8 cellular contexts compared by ENCODE assay signal in genomic region chr7:27188666-27189559, GRCh38. TPM values are rescaled to one million over a fixed set of nuclear protein-coding genes. Genes with fewer than 3 reads are reported as not detected.
DNase-seq lines count a peak whose midpoint lies in the region; ATAC-seq and TF ChIP-seq lines count a peak whose summit lies in the region.

No MANE protein-coding gene starts in this region.

- TF ChIP-seq CTCF in brain (conservative IDR thresholded peaks at IDR 0.05) (no peak), vagina (IDR thresholded peaks at IDR 0.05) (no peak)

- no peaks in the 10 kb centered on the region for H3K36me3 ChIP-seq in mesodermal cell (ENCODE audit: control insufficient read depth, insufficient read depth, low read length)
- no peaks in the 10 kb centered on the region for H3K36me3 ChIP-seq in vagina

- peaks cover 100% of the 10 kb centered on the region for H3K27me3 Mint-ChIP-seq in brain

- H3K4me3 Mint-ChIP-seq in brain = peak overlapping the region in 3 of 5 experiments; percentile 64 to 91 (median 75)

- peaks cover 19% of the 10 kb centered on the region for H3K4me1 ChIP-seq in mesodermal cell (ENCODE audit: control insufficient read depth, insufficient read depth, low read length, poor library complexity, severe bottlenecking)
- H3K4me1 ChIP-seq in vagina = peaks cover 56% of the 10 kb centered on the region

- TF ChIP-seq POLR2A in vagina (IDR thresholded peaks at IDR 0.05) = peak in 1 of 2 donors; percentile 49

- H3K4me1 Mint-ChIP-seq in brain = peaks cover 44% of the 10 kb centered on the region

- H3K27ac Mint-ChIP-seq in brain = peak overlapping the region in 3 of 5 experiments; percentile 61 to 96 (median 73)

- H3K9me3 Mint-ChIP-seq in brain = peaks cover 0 to 14% (median 0%) of the 10 kb centered on the region in 5 experiments

- no peaks in the 10 kb centered on the region for H3K9me3 ChIP-seq in mesodermal cell (ENCODE audit: control insufficient read depth, low read length)
- no peaks in the 10 kb centered on the region for H3K9me3 ChIP-seq in vagina

- peak overlapping the region; percentile 20 for H3K4me3 ChIP-seq in mesodermal cell (ENCODE audit: extremely low read depth, insufficient read depth, low read length, poor library complexity, severe bottlenecking)
- H3K4me3 ChIP-seq in vagina = peak overlapping the region; percentile 64 to 88

- intact Hi-C loops in cardiac septum (cut with DNase I) = no loop called here
- intact Hi-C loops in Right ventricle myocardium superior (cut with DNase I) = no loop called here
- intact Hi-C loops in vagina (cut with DNase I) = no loop called here

- ATAC-seq in Right ventricle myocardium superior (ENCODE audit: poor library complexity) = no peak
- ATAC-seq in GM19452 (IDR thresholded peaks at IDR 0.05; ENCODE audit: unreplicated experiment) = no peak
- ATAC-seq in HG02588 (IDR thresholded peaks at IDR 0.05; ENCODE audit: unreplicated experiment) = no peak

- WGBS in mesodermal cell (ENCODE audit: insufficient coverage in 2 of 2), 2 experiments = 2 to 3% methylated on average over 44 of the region's 55 CpGs

- H3K36me3 Mint-ChIP-seq in brain = no peaks in the 10 kb centered on the region

- H3K27me3 ChIP-seq in vagina = no peaks in the 10 kb centered on the region

- H3K27ac ChIP-seq in mesodermal cell (ENCODE audit: low read depth, low read length, severe bottlenecking) (no peak overlapping the region), vagina (peak overlapping the region; percentile 99)

- DNase-seq in cardiac septum (ENCODE audit: low spot score) (peak; percentile 76), Right ventricle myocardium superior (no peak), vagina (ENCODE audit: extremely low spot score in 2 of 2) (no peak), HuH-7.5 (ENCODE audit: low spot score) (no peak)

RNA-seq across cellular contexts. Expression of gene HOXA11, which starts 3.9 kb away (rescaled TPM):
- not detected for total RNA-seq in cardiac septum
- total RNA-seq in Right ventricle myocardium superior = not detected
- polyA plus RNA-seq in brain (ENCODE audit: insufficient read depth, low read depth, low replicate concordance) = 20.1 TPM
- 2.0 TPM for polyA plus RNA-seq in mesodermal cell (2013, experiment 1 of 2)
- 1.8 TPM for polyA plus RNA-seq in mesodermal cell (2013, experiment 2 of 2)
- 9.8 TPM for total RNA-seq in vagina

RNA-seq across cellular contexts. Expression of gene HOXA13, which starts 11.0 kb away (rescaled TPM):
- total RNA-seq in cardiac septum = not detected
- not detected for total RNA-seq in Right ventricle myocardium superior
- 0.54 TPM for polyA plus RNA-seq in brain (ENCODE audit: insufficient read depth, low read depth, low replicate concordance)
- polyA plus RNA-seq in mesodermal cell (2013, experiment 1 of 2) = 2.6 TPM
- 3.5 TPM for polyA plus RNA-seq in mesodermal cell (2013, experiment 2 of 2)
- 14.5 TPM for total RNA-seq in vagina

RNA-seq across cellular contexts. Expression of gene HOXA10, which starts 14.8 kb away (rescaled TPM):
- total RNA-seq in cardiac septum (not detected), Right ventricle myocardium superior (not detected), vagina (19.2 TPM)
- polyA plus RNA-seq in brain (ENCODE audit: insufficient read depth, low read depth, low replicate concordance) = 62.0 TPM
- 5.6 TPM for polyA plus RNA-seq in mesodermal cell (2013, experiment 1 of 2)
- polyA plus RNA-seq in mesodermal cell (2013, experiment 2 of 2) = 6.2 TPM

RNA-seq across cellular contexts. Expression of gene HOXA9, which starts 23.6 kb away (rescaled TPM):
- total RNA-seq in cardiac septum = not detected
- not detected for total RNA-seq in Right ventricle myocardium superior
- 1.1 TPM for polyA plus RNA-seq in brain (ENCODE audit: insufficient read depth, low read depth, low replicate concordance)
- polyA plus RNA-seq in mesodermal cell (2013, experiment 1 of 2) = 11.6 TPM
- 11.2 TPM for polyA plus RNA-seq in mesodermal cell (2013, experiment 2 of 2)
- 13.0 TPM for total RNA-seq in vagina

RNA-seq across cellular contexts. Expression of gene HOXA7, which starts 32.4 kb away (rescaled TPM):
- not detected for total RNA-seq in cardiac septum
- total RNA-seq in Right ventricle myocardium superior = not detected
- 1.3 TPM for polyA plus RNA-seq in brain (ENCODE audit: insufficient read depth, low read depth, low replicate concordance)
- 2.8 TPM for polyA plus RNA-seq in mesodermal cell (2013, experiment 1 of 2)
- 3.2 TPM for polyA plus RNA-seq in mesodermal cell (2013, experiment 2 of 2)
- total RNA-seq in vagina = 23.8 TPM

Comparison
In these comparisons a context has a peak if more than half of its experiments do, and no peak if none do; other contexts are left out.
1. RNA of gene HOXA11, which starts 3.9 kb away (total RNA-seq): 9.8 TPM in vagina (single experiment); not detected in cardiac septum (single experiment) and not detected in Right ventricle myocardium superior (single experiment); every median in the first group is over 10 times any median in the second.
2. RNA of gene HOXA13, which starts 11.0 kb away (total RNA-seq): 14.5 TPM in vagina (single experiment); not detected in cardiac septum (single experiment) and not detected in Right ventricle myocardium superior (single experiment); every median in the first group is over 10 times any median in the second.
3. RNA of gene HOXA10, which starts 14.8 kb away (total RNA-seq): 19.2 TPM in vagina (single experiment); not detected in cardiac septum (single experiment) and not detected in Right ventricle myocardium superior (single experiment); every median in the first group is over 10 times any median in the second.